Comparison of ENCODE assay signal across 14 cellular contexts in genomic region chr1:155188268-155188667, GRCh38. TPM values are rescaled to one million over a fixed set of nuclear protein-coding genes. Genes with fewer than 3 reads are reported as not detected.
DNase-seq lines count a peak whose midpoint lies in the region; ATAC-seq and TF ChIP-seq lines count a peak whose summit lies in the region.
"Had no signal": no experiment of that assay in that cellular context is flagged by ENCODE, and none has a peak within 500 bp of the region (broad histone marks: within the 10 kb centered on the region; RNA-seq: fewer than 3 reads in every experiment).

No MANE protein-coding gene starts in this region.

- H3K4me1 Mint-ChIP-seq in activated T-cell treated with anti-CD3 and anti-CD28 coated beads, Interleukin-2, amount 50 U/mL, for 24 hours (ENCODE audit: low read depth), result peaks cover 17% of the 10 kb centered on the region
- peaks cover 38% of the 10 kb centered on the region for H3K4me1 Mint-ChIP-seq in WTC11

- H3K27me3 ChIP-seq in sigmoid colon, result no peaks in the 10 kb centered on the region
- H3K27me3 ChIP-seq: cardiac muscle cell, tibial artery had no signal

- H3K4me3 Mint-ChIP-seq in activated T-cell treated with anti-CD3 and anti-CD28 coated beads, Interleukin-2, amount 50 U/mL, for 24 hours, result no peak overlapping the region
- no peak overlapping the region for H3K4me3 Mint-ChIP-seq in WTC11

- TF ChIP-seq CTCF in WTC11 (IDR thresholded peaks at IDR 0.05), result no peak
- no peak for TF ChIP-seq CTCF in sigmoid colon (IDR thresholded peaks at IDR 0.05)

- H3K27ac ChIP-seq in sigmoid colon, result no peak overlapping the region
- H3K27ac ChIP-seq: cardiac muscle cell, tibial artery, VCaP had no signal

- CTCF ChIA-PET in WTC11 (lab: Charles Lee), result interaction anchor here (4.5 kb wide), 1 partner anchor 15 kb away, joined by 31 read pairs; the partner anchor contains the start of gene KRTCAP2

- H3K4me1 ChIP-seq in sigmoid colon, result peaks cover 0 to 14% (median 10%) of the 10 kb centered on the region in 4 donors

- WGBS in sigmoid colon, 2 donors, result 89 to 93% methylated on average over 14 of the region's 14 CpGs

- peak overlapping the region; percentile 86 for H3K27ac Mint-ChIP-seq in activated T-cell treated with anti-CD3 and anti-CD28 coated beads, Interleukin-2, amount 50 U/mL, for 24 hours
- H3K27ac Mint-ChIP-seq in WTC11, result peak overlapping the region; percentile 89

- H3K36me3 Mint-ChIP-seq in activated T-cell treated with anti-CD3 and anti-CD28 coated beads, Interleukin-2, amount 50 U/mL, for 24 hours (ENCODE audit: low read depth), result peaks cover 5% of the 10 kb centered on the region
- H3K36me3 Mint-ChIP-seq in WTC11, result no peaks in the 10 kb centered on the region

- H3K9me3 Mint-ChIP-seq in activated T-cell treated with anti-CD3 and anti-CD28 coated beads, Interleukin-2, amount 50 U/mL, for 24 hours, result no peaks in the 10 kb centered on the region
- no peaks in the 10 kb centered on the region for H3K9me3 Mint-ChIP-seq in WTC11

- no peaks in the 10 kb centered on the region for H3K36me3 ChIP-seq in sigmoid colon
- H3K36me3 ChIP-seq: cardiac muscle cell, tibial artery had no signal

- no peaks in the 10 kb centered on the region for H3K27me3 Mint-ChIP-seq in activated T-cell treated with anti-CD3 and anti-CD28 coated beads, Interleukin-2, amount 50 U/mL, for 24 hours
- H3K27me3 Mint-ChIP-seq in WTC11 (ENCODE audit: low read depth), result peaks cover 4% of the 10 kb centered on the region; the same call in 1 of the 2 replicates

- ATAC-seq in WTC11, result no peak
- no peak for ATAC-seq in left ventricle myocardium superior
- ATAC-seq in HG02970 (IDR thresholded peaks at IDR 0.05; ENCODE audit: low FRiP score, unreplicated experiment), result no peak

- no peak for DNase-seq in activated T-cell treated with anti-CD3 and anti-CD28 coated beads, Interleukin-2, amount 50 U/mL, for 24 hours
- DNase-seq in activated T-cell treated with anti-CD3 and anti-CD28 coated beads, Interleukin-2, amount 50 U/mL, for 1 hour, result no peak
- no peak for DNase-seq in WTC11 (ENCODE audit: low spot score)
- DNase-seq in left ventricle myocardium superior, result peak; percentile 14
- peak; percentile 54 for DNase-seq in sigmoid colon
- no peak for DNase-seq in NAMALWA (ENCODE audit: low spot score)
- DNase-seq in NCI-H774 (lab: John Stamatoyannopoulos, UW), result no peak
- DNase-seq: activated T-cell treated with anti-CD3 and anti-CD28 coated beads, Interleukin-2, amount 50 U/mL, for 48 hours; erythroblast; hypothalamus; tibial artery had no signal

- no peak for TF ChIP-seq EP300 in sigmoid colon (IDR thresholded peaks at IDR 0.05)

- POLR2A ChIA-PET in WTC11 (lab: Charles Lee), result no interaction called here

- no peak overlapping the region for H3K4me3 ChIP-seq in sigmoid colon
- H3K4me3 ChIP-seq: cardiac muscle cell, tibial artery had no signal

- no peaks in the 10 kb centered on the region for H3K9me3 ChIP-seq in sigmoid colon
- H3K9me3 ChIP-seq: tibial artery had no signal

- intact Hi-C loops in left ventricle myocardium superior (cut with micrococcal nuclease), result no loop called here
- intact Hi-C loops in sigmoid colon (cut with DNase I), result no loop called here

- no peak for TF ChIP-seq POLR2A in sigmoid colon (IDR thresholded peaks at IDR 0.05)

TF ChIP-seq in WTC11, 78 proteins besides CTCF, POLR2A, EP300 and RAD21:
- TF ChIP-seq GABPB1 (CRISPR knock-in tag; IDR thresholded peaks at IDR 0.05) (no peak), ZBTB21 (CRISPR knock-in tag; IDR thresholded peaks at IDR 0.05; ENCODE audit: borderline replicate concordance) (no peak), ZNF281 (CRISPR knock-in tag; IDR thresholded peaks at IDR 0.05) (no peak), MAX (CRISPR knock-in tag; IDR thresholded peaks at IDR 0.05) (no peak), SP1 (CRISPR knock-in tag; conservative IDR thresholded peaks at IDR 0.05) (no peak), ZNF416 (CRISPR knock-in tag; IDR thresholded peaks at IDR 0.05) (no peak), TP53 (CRISPR knock-in tag; IDR thresholded peaks at IDR 0.05) (no peak), GTF2I (CRISPR knock-in tag; conservative IDR thresholded peaks at IDR 0.05) (no peak), SMAD3 (CRISPR knock-in tag; IDR thresholded peaks at IDR 0.05; ENCODE audit: borderline replicate concordance) (no peak), GRHL2 (CRISPR knock-in tag; IDR thresholded peaks at IDR 0.05; ENCODE audit: insufficient replicate concordance, severe bottlenecking) (no peak), ETV6 (CRISPR knock-in tag; IDR thresholded peaks at IDR 0.05) (no peak), ZNF532 (CRISPR knock-in tag; IDR thresholded peaks at IDR 0.05; ENCODE audit: borderline replicate concordance) (no peak), MYBL2 (CRISPR knock-in tag; IDR thresholded peaks at IDR 0.05) (no peak)
TF ChIP-seq in WTC11: peak in this region for 0.

RNA-seq across cellular contexts. Expression of gene TRIM46, which starts 14.6 kb away (rescaled TPM):
- total RNA-seq in WTC11 (2021) (20.3 to 22.1 TPM (median 21.4 TPM) in 3 replicates), left ventricle myocardium superior (0.22 TPM), sigmoid colon (1 to 10 TPM in 1 of 4 donors, under 1 TPM in 3; 0.16 to 3.0 (median 0.52) TPM)
- under 1 TPM in 2 of 3 donors, not detected in 1; 0.60 to 0.92 TPM for polyA plus RNA-seq in sigmoid colon

RNA-seq across cellular contexts. Expression of gene KRTCAP2, which starts 15.2 kb away (rescaled TPM):
- 104 to 161 TPM (median 147 TPM) in 3 replicates for total RNA-seq in WTC11 (2021)
- total RNA-seq in left ventricle myocardium superior, result 134 TPM
- 100 to 1,000 TPM in 3 of 4 donors, 10 to 100 TPM in 1; 72.9 to 119 (median 110) TPM for total RNA-seq in sigmoid colon
- polyA plus RNA-seq in sigmoid colon, result 100 to 1,000 TPM in 2 of 3 donors, 10 to 100 TPM in 1; 74.2 to 245 (median 114) TPM

RNA-seq across cellular contexts. Expression of gene THBS3, which starts 19.4 kb away (rescaled TPM):
- total RNA-seq in WTC11 (2021) (4.0 to 5.3 TPM (median 5.3 TPM) in 3 replicates), left ventricle myocardium superior (6.3 TPM), sigmoid colon (10 to 100 TPM in 3 of 4 donors, 1 to 10 TPM in 1; 9.6 to 43.5 (median 18.5) TPM)
- polyA plus RNA-seq in sigmoid colon, result 10 to 100 TPM in 1 of 3 donors, 1 to 10 TPM in 2; 3.5 to 13.4 (median 6.0) TPM

RNA-seq across cellular contexts. Expression of gene MTX1, which starts 20.2 kb away (rescaled TPM):
- total RNA-seq in WTC11 (2021) (57.5 to 62.8 TPM (median 60.4 TPM) in 3 replicates), left ventricle myocardium superior (14.1 TPM), sigmoid colon (10 to 100 TPM; 15.5 to 29.8 (median 27.7) TPM)
- 10 to 100 TPM; 51.7 to 69.7 (median 53.2) TPM for polyA plus RNA-seq in sigmoid colon

RNA-seq across cellular contexts. Expression of gene DPM3, which starts 47.9 kb away (rescaled TPM):
- total RNA-seq in WTC11 (2021), result 70.6 to 79.8 TPM (median 73.5 TPM) in 3 replicates
- total RNA-seq in left ventricle myocardium superior, result 52.4 TPM
- 100 to 1,000 TPM in 3 of 4 donors, 10 to 100 TPM in 1; 29.2 to 144 (median 127) TPM for total RNA-seq in sigmoid colon
- polyA plus RNA-seq in sigmoid colon, result 100 to 1,000 TPM; 143 to 220 (median 196) TPM

Comparison
In these comparisons a context has a peak if more than half of its experiments do, and no peak if none do; other contexts are left out.
1. DNase-seq: peak in left ventricle myocardium superior (single experiment) and sigmoid colon (single experiment); none in activated T-cell treated with anti-CD3 and anti-CD28 coated beads, Interleukin-2, amount 50 U/mL, for 24 hours (single experiment), activated T-cell treated with anti-CD3 and anti-CD28 coated beads, Interleukin-2, amount 50 U/mL, for 1 hour (single experiment), WTC11 (single experiment), NAMALWA (single experiment) and NCI-H774 (single experiment).